9 cellular contexts compared by ENCODE assay signal in the genomic region with DNA sequence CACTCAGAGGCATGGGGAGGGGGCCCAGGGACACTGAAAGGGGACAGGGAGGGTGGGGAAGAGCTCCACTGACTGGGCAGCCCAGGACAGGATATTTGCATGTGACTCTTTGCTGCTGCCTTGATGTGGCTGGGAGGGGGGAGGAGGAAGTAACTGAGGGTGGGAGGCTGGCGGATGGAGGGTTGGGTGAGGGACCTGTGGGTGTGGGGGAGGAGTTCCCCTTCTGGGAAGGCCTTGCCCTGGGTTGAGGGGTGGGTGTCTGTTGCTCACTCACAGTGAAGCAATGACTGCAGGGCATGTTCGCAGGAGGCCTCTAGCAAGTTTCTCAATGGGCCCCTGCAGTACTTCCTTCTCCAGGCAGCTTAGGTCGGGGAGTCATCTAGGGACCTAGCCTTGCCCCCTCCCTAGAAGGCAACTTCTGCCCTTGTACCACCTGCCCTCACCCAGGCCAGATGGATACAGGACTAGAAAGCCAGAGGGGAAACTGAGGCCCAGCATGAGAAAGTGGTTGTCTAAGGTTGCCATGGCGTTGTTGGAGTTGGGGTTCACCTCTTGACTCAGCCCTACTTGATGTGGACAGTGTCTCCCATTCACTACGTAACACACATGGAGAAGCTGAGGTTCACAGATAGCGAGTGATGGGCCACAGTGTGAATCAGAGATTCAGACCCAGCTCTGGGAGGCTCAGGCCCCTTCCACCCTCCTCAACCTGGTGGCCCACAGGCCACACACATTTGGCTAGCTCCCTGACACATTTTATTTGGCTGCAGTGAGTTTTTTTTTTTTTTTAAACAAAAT. TPM values are rescaled to one million over a fixed set of nuclear protein-coding genes. Genes with fewer than 3 reads are reported as not detected.
DNase-seq lines count a peak whose midpoint lies in the region; ATAC-seq, FAIRE-seq and TF ChIP-seq lines count a peak whose summit lies in the region.
"Had no signal": no experiment of that assay in that cellular context is flagged by ENCODE, and none has a peak within 500 bp of the region (broad histone marks: within the 10 kb centered on the region; RNA-seq: fewer than 3 reads in every experiment).

No MANE protein-coding gene starts in this region.

- TF ChIP-seq CTCF in upper lobe of right lung (IDR thresholded peaks at IDR 0.05) (no peak), brain microvascular endothelial cell (IDR thresholded peaks at IDR 0.05; ENCODE audit: low read depth, low read length, missing control alignments) (no peak)

- DNase-seq in GM12892 (ENCODE audit: insufficient read length) = no peak
- peak; percentile 72 for DNase-seq in T-helper 9 cell
- peak; percentile 25 for DNase-seq in amniotic epithelial cell (ENCODE audit: low read depth)
- peak; percentile 26 for DNase-seq in occipital lobe (lab: John Stamatoyannopoulos, UW)
- peak; percentile 88 for DNase-seq in upper lobe of right lung
- no peak for DNase-seq in NCI-H187 treated with DMSO at 0.1 percent for 48 hours (lab: John Stamatoyannopoulos, UW)
- DNase-seq in brain microvascular endothelial cell = no peak

- no peak for TF ChIP-seq POLR2A in GM12892 (IDR thresholded peaks at IDR 0.05; ENCODE audit: low read depth, low read length)

- H3K27me3 ChIP-seq in upper lobe of right lung (no peaks in the 10 kb centered on the region), brain microvascular endothelial cell (replicated peaks) (no peaks in the 10 kb centered on the region)

- H3K36me3 ChIP-seq in upper lobe of right lung (peaks cover 28% of the 10 kb centered on the region), brain microvascular endothelial cell (replicated peaks) (peaks cover 26% of the 10 kb centered on the region)

- peak; percentile 57 for ATAC-seq in upper lobe of right lung
- ATAC-seq in GM19351 (IDR thresholded peaks at IDR 0.05; ENCODE audit: unreplicated experiment) = no peak

- peaks cover 52% of the 10 kb centered on the region for H3K4me1 ChIP-seq in upper lobe of right lung

- in situ Hi-C loops in brain microvascular endothelial cell (cut with HindIII; ENCODE audit: low pct_ligation_motif_present, low sequenced_read_pairs) = loop anchor here (25.0 kb wide), 1 partner anchor 117 kb away; a partner anchor contains a TSS

- peak overlapping the region; percentile 91 for H3K27ac ChIP-seq in upper lobe of right lung
- no peak overlapping the region for H3K27ac ChIP-seq in brain microvascular endothelial cell

- peak; percentile 94 for FAIRE-seq in GM12892 (lab: Jason Lieb, UNC)
- FAIRE-seq: endothelial cell of umbilical vein had no signal

- intact Hi-C loops in upper lobe of right lung (cut with DNase I) = no loop called here

- H3K9me3 ChIP-seq in upper lobe of right lung = no peaks in the 10 kb centered on the region

- peak overlapping the region; percentile 77 for H3K4me3 ChIP-seq in upper lobe of right lung
- no peak overlapping the region for H3K4me3 ChIP-seq in brain microvascular endothelial cell (ENCODE audit: low read depth, low read length)

RNA-seq across cellular contexts. Expression of a gene that starts 3.0 kb away (rescaled TPM):
- 26.9 TPM for polyA plus RNA-seq in GM12892 (2012; ENCODE audit: missing spikeins)
- total RNA-seq in occipital lobe = 14.0 TPM
- 43.9 TPM for total RNA-seq in upper lobe of right lung

RNA-seq across cellular contexts. Expression of a gene that starts 17.2 kb away (rescaled TPM):
- 0.34 TPM for polyA plus RNA-seq in GM12892 (2012; ENCODE audit: missing spikeins)
- 11.7 TPM for total RNA-seq in occipital lobe
- 2.1 TPM for total RNA-seq in upper lobe of right lung

RNA-seq across cellular contexts. Expression of a gene that starts 20.1 kb away (rescaled TPM):
- 0.74 TPM for polyA plus RNA-seq in GM12892 (2012; ENCODE audit: missing spikeins)
- total RNA-seq in occipital lobe (3.9 TPM), upper lobe of right lung (0.69 TPM)

RNA-seq across cellular contexts. Expression of a gene that starts 29.0 kb away (rescaled TPM):
- not detected for polyA plus RNA-seq in GM12892 (2012; ENCODE audit: missing spikeins)
- total RNA-seq in occipital lobe (not detected), upper lobe of right lung (not detected)
- total RNA-seq: endothelial cell of umbilical vein had no signal
- polyA plus RNA-seq: endothelial cell of umbilical vein had no signal

RNA-seq across cellular contexts. Expression of a gene that starts 44.0 kb away (rescaled TPM):
- polyA plus RNA-seq in GM12892 (2012; ENCODE audit: missing spikeins) = 6.8 TPM
- total RNA-seq in occipital lobe (170 TPM), upper lobe of right lung (34.6 TPM)

Comparison
In these comparisons a context has a peak if more than half of its experiments do, and no peak if none do; other contexts are left out.
1. DNase-seq: peak in T-helper 9 cell (single experiment), amniotic epithelial cell (single experiment), occipital lobe (single experiment) and upper lobe of right lung (single experiment); none in GM12892 (single experiment), NCI-H187 treated with DMSO at 0.1 percent for 48 hours (single experiment) and brain microvascular endothelial cell (single experiment).